Comparison of ENCODE assay signal across 10 cellular contexts in genomic region chr20:35539756-35540212, GRCh38. TPM values are rescaled to one million over a fixed set of nuclear protein-coding genes. Genes with fewer than 3 reads are reported as not detected.
DNase-seq lines count a peak whose midpoint lies in the region; ATAC-seq and TF ChIP-seq lines count a peak whose summit lies in the region.
"Had no signal": no experiment of that assay in that cellular context is flagged by ENCODE, and none has a peak within 500 bp of the region (broad histone marks: within the 10 kb centered on the region; RNA-seq: fewer than 3 reads in every experiment).

No MANE protein-coding gene starts in this region.

- peaks cover 2 to 6% (median 2%) of the 10 kb centered on the region in 3 donors for H3K27me3 Mint-ChIP-seq in CD14-positive monocyte (ENCODE audit: low read depth in 3 of 3)

- H3K9me3 Mint-ChIP-seq in CD14-positive monocyte, result peaks cover 0 to 4% (median 0%) of the 10 kb centered on the region in 7 donors

- H3K27ac Mint-ChIP-seq in CD14-positive monocyte, result peak overlapping the region in 1 of 7 donors; percentile 83

- ATAC-seq in HG03025 (IDR thresholded peaks at IDR 0.05; ENCODE audit: low FRiP score, unreplicated experiment), result no peak

- peak overlapping the region; percentile 24 for H3K4me3 ChIP-seq in retinal pigment epithelial cell (ENCODE audit: low read length)

- no peak for TF ChIP-seq CTCF in CD14-positive monocyte (IDR thresholded peaks at IDR 0.05)
- no peak for TF ChIP-seq CTCF in GM20000 (IDR thresholded peaks at IDR 0.05; ENCODE audit: extremely low read depth, missing control alignments)
- TF ChIP-seq CTCF in retinal pigment epithelial cell (conservative IDR thresholded peaks at IDR 0.05; ENCODE audit: low read depth, low read length), result no peak

- intact Hi-C loops in CD14-positive monocyte (cut with micrococcal nuclease), result no loop called here

- DNase-seq in CD14-positive monocyte (ENCODE audit: low spot score), result no peak
- DNase-seq in GM20000 (ENCODE audit: low spot score), result peak; percentile 73
- peak; percentile 91 for DNase-seq in NCI-H2171 (lab: John Stamatoyannopoulos, UW)
- DNase-seq in cerebellar cortex (ENCODE audit: low spot score), result peak; percentile 25
- no peak for DNase-seq in retinal pigment epithelial cell (ENCODE audit: low read depth)
- no peak for DNase-seq in G401 (ENCODE audit: low spot score)
- no peak for DNase-seq in AG08395 (ENCODE audit: low spot score)

- in situ Hi-C loops in G401 (cut with HindIII; ENCODE audit: low sequenced_read_pairs), result no loop called here

- peaks cover 15% of the 10 kb centered on the region for H3K4me1 Mint-ChIP-seq in CD14-positive monocyte

- H3K4me3 Mint-ChIP-seq in CD14-positive monocyte, result peak overlapping the region; percentile 58 to 68

- H3K36me3 Mint-ChIP-seq in CD14-positive monocyte, result peaks cover 11 to 13% of the 10 kb centered on the region in 2 donors

RNA-seq across cellular contexts. Expression of gene ERGIC3, which starts 2.1 kb away (rescaled TPM):
- polyA plus RNA-seq in CD14-positive monocyte, result 100 to 1,000 TPM; 128 to 130 TPM
- total RNA-seq in G401 (2014; rRNA removed; shearing (Covaris generic)), result 344 and 371 TPM in 2 replicates

RNA-seq across cellular contexts. Expression of gene C20orf173, which starts 10.3 kb away (rescaled TPM):
- polyA plus RNA-seq in CD14-positive monocyte, result not detected
- total RNA-seq in G401 (2014; rRNA removed; shearing (Covaris generic)), result not detected in 2 replicates
- total RNA-seq: kidney epithelial cell; T-helper 2 cell treated with Interferon-gamma antibody and Interleukin-4, amounts not matched to agents 100 ng/mL and 5 ng/mL, for 36 hours had no signal

Comparison
In these comparisons a context has a peak if more than half of its experiments do, and no peak if none do; other contexts are left out.
1. DNase-seq: peak in GM20000 (single experiment), NCI-H2171 (single experiment) and cerebellar cortex (single experiment); none in CD14-positive monocyte (single experiment), retinal pigment epithelial cell (single experiment), G401 (single experiment) and AG08395 (single experiment).